ENCODE assay signal across 1 cellular context in the genomic region with DNA sequence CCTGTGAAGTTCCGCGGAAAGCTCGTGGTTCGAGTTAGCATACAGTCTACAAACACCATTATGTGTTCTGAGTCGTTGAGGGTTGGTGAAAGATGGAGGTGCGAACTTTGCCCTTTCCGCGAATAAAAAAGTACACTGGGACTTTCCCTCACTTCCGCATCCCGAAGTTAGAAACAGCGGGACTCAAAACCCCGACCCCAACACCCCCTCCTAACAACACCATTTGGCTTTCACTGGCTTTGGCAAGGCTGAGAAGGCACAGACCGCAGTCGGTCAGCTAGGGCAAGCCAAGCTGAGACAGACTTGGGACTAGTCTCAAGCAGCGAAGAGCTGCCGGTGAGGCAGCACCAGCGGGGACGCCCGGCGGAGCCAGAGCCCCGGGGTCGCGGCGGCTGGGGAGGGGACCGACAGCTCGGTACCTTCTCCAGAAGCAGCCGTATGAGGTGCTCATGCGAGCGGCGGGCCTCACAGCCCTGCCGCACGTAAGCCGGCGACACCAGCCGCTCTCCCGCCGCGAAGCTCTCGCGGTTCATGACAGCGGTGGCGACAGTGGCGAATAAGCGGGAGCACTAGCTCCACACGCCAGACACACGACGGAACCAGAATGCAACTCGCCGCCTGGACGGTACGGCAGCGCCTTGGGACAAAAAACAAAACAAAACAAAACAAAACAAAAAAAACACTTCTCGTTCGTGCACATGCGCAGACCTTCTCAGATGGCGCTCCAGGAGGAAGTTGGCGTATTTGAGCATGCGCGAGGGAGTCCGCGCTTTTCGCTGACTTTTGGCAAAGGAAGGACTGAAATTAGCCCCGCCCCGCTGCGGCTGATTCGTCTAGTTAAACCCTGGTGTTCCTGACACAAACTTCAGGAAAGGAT.
TF ChIP-seq lines count a peak whose summit lies in the region.

A gene (minus strand): TSS at position 613 of the 877 bp plus-strand sequence. CDS start 80 bp downstream, at position 533.

TF ChIP-seq in HEK293, 187 proteins besides CTCF, POLR2A, EP300 and RAD21 (continued from another document and continues in another):
- TF ChIP-seq, protein P1, sequence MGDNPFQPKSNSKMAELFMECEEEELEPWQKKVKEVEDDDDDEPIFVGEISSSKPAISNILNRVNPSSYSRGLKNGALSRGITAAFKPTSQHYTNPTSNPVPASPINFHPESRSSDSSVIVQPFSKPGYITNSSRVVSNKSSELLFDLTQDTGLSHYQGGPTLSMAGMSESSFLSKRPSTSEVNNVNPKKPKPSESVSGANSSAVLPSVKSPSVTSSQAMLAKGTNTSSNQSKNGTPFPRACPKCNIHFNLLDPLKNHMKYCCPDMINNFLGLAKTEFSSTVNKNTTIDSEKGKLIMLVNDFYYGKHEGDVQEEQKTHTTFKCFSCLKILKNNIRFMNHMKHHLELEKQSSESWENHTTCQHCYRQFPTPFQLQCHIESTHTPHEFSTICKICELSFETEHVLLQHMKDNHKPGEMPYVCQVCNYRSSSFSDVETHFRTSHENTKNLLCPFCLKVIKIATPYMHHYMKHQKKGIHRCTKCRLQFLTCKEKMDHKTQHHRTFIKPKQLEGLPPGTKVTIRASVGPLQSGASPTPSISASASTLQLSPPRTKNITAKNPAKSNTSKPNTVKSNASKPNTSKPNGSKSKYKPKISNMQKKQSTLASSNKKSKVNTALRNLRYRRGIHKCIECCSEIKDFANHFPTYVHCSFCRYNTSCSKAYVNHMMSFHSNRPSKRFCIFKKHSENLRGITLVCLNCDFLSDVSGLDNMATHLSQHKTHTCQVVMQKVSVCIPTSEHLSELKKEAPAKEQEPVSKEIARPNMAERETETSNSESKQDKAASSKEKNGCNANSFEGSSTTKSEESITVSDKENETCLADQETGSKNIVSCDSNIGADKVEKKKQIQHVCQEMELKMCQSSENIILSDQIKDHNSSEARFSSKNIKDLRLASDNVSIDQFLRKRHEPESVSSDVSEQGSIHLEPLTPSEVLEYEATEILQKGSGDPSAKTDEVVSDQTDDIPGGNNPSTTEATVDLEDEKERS (tag by site-specific recombination; IDR thresholded peaks at IDR 0.05), result no peak
- TF ChIP-seq ZNF155 (tag by site-specific recombination; IDR thresholded peaks at IDR 0.05) (no peak), YY1 (tag by site-specific recombination; IDR thresholded peaks at IDR 0.05) (no peak), ZNF660 (tag by site-specific recombination; IDR thresholded peaks at IDR 0.05) (peak; percentile 19; the same call in 1 of the 2 replicates), KLF8 (tag by site-specific recombination; IDR thresholded peaks at IDR 0.05) (0 out of 2 replicates have a peak, but pooled peaks have one; percentile 16), ZNF350 (tag by site-specific recombination; IDR thresholded peaks at IDR 0.05) (no peak), ZNF510 (tag by site-specific recombination; IDR thresholded peaks at IDR 0.05; ENCODE audit: insufficient replicate concordance) (no peak), ZNF596 (tag by site-specific recombination; IDR thresholded peaks at IDR 0.05) (no peak), ZNF555 (tag by site-specific recombination; conservative IDR thresholded peaks at IDR 0.05) (no peak), KLF1 (tag by site-specific recombination; IDR thresholded peaks at IDR 0.05) (no peak), ZNF501 (tag by site-specific recombination; IDR thresholded peaks at IDR 0.05) (peak; percentile 91), SCRT1 (tag by site-specific recombination; IDR thresholded peaks at IDR 0.05; ENCODE audit: borderline replicate concordance) (no peak), WT1 (tag by site-specific recombination; IDR thresholded peaks at IDR 0.05) (no peak), ZSCAN16 (tag by site-specific recombination; IDR thresholded peaks at IDR 0.05) (no peak), ZBTB48 (tag by site-specific recombination; IDR thresholded peaks at IDR 0.05) (no peak), ZNF324 (tag by site-specific recombination; IDR thresholded peaks at IDR 0.05) (0 out of 2 replicates have a peak, but pooled peaks have one; percentile 54), SCRT2 (tag by site-specific recombination; IDR thresholded peaks at IDR 0.05) (no peak), ZNF654 (tag by site-specific recombination; IDR thresholded peaks at IDR 0.05; ENCODE audit: low read depth) (no peak), ZEB2 (tag by site-specific recombination; IDR thresholded peaks at IDR 0.05) (0 out of 2 replicates have a peak, but pooled peaks have one; percentile 33), ZNF10 (tag by site-specific recombination; IDR thresholded peaks at IDR 0.05) (no peak), ZNF133 (tag by site-specific recombination; IDR thresholded peaks at IDR 0.05) (no peak), ZNF19 (tag by site-specific recombination; IDR thresholded peaks at IDR 0.05; ENCODE audit: low read depth) (no peak), ZSCAN30 (tag by site-specific recombination; IDR thresholded peaks at IDR 0.05) (no peak), ZNF677 (tag by site-specific recombination; IDR thresholded peaks at IDR 0.05) (no peak), SALL2 (tag by site-specific recombination; IDR thresholded peaks at IDR 0.05; ENCODE audit: borderline replicate concordance) (no peak), ZNF658 (tag by site-specific recombination; IDR thresholded peaks at IDR 0.05) (no peak), ZSCAN23 (tag by site-specific recombination; IDR thresholded peaks at IDR 0.05) (no peak), ZNF623 (tag by site-specific recombination; IDR thresholded peaks at IDR 0.05) (no peak), OSR2 (tag by site-specific recombination; IDR thresholded peaks at IDR 0.05) (peak; percentile 56; the same call in 1 of the 2 replicates), ZNF274 (IDR thresholded peaks at IDR 0.05; ENCODE audit: low read length) (no peak), ZNF274 (tag by site-specific recombination; IDR thresholded peaks at IDR 0.05; ENCODE audit: borderline replicate concordance) (no peak), ZNF202 (tag by site-specific recombination; IDR thresholded peaks at IDR 0.05; ENCODE audit: borderline replicate concordance) (no peak), MZF1 (tag by site-specific recombination; IDR thresholded peaks at IDR 0.05; ENCODE audit: borderline replicate concordance) (no peak), ZNF549 (tag by site-specific recombination; IDR thresholded peaks at IDR 0.05) (no peak), ZFP3 (tag by site-specific recombination; IDR thresholded peaks at IDR 0.05; ENCODE audit: low read depth) (no peak), PRDM1 (tag by site-specific recombination; IDR thresholded peaks at IDR 0.05) (no peak), EGR2 (tag by site-specific recombination; IDR thresholded peaks at IDR 0.05; ENCODE audit: low read depth) (no peak), ZNF366 (tag by site-specific recombination; conservative IDR thresholded peaks at IDR 0.05) (no peak), ZNF394 (tag by site-specific recombination; IDR thresholded peaks at IDR 0.05; ENCODE audit: borderline replicate concordance) (no peak; the same call in 1 of the 2 replicates), ZNF664 (tag by site-specific recombination; IDR thresholded peaks at IDR 0.05) (no peak), RBAK (tag by site-specific recombination; IDR thresholded peaks at IDR 0.05) (no peak), ZNF571 (tag by site-specific recombination; IDR thresholded peaks at IDR 0.05) (no peak)
- TF ChIP-seq, protein P2, sequence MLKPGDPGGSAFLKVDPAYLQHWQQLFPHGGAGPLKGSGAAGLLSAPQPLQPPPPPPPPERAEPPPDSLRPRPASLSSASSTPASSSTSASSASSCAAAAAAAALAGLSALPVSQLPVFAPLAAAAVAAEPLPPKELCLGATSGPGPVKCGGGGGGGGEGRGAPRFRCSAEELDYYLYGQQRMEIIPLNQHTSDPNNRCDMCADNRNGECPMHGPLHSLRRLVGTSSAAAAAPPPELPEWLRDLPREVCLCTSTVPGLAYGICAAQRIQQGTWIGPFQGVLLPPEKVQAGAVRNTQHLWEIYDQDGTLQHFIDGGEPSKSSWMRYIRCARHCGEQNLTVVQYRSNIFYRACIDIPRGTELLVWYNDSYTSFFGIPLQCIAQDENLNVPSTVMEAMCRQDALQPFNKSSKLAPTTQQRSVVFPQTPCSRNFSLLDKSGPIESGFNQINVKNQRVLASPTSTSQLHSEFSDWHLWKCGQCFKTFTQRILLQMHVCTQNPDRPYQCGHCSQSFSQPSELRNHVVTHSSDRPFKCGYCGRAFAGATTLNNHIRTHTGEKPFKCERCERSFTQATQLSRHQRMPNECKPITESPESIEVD (tag by site-specific recombination; IDR thresholded peaks at IDR 0.05), result no peak
- TF ChIP-seq, protein P3, sequence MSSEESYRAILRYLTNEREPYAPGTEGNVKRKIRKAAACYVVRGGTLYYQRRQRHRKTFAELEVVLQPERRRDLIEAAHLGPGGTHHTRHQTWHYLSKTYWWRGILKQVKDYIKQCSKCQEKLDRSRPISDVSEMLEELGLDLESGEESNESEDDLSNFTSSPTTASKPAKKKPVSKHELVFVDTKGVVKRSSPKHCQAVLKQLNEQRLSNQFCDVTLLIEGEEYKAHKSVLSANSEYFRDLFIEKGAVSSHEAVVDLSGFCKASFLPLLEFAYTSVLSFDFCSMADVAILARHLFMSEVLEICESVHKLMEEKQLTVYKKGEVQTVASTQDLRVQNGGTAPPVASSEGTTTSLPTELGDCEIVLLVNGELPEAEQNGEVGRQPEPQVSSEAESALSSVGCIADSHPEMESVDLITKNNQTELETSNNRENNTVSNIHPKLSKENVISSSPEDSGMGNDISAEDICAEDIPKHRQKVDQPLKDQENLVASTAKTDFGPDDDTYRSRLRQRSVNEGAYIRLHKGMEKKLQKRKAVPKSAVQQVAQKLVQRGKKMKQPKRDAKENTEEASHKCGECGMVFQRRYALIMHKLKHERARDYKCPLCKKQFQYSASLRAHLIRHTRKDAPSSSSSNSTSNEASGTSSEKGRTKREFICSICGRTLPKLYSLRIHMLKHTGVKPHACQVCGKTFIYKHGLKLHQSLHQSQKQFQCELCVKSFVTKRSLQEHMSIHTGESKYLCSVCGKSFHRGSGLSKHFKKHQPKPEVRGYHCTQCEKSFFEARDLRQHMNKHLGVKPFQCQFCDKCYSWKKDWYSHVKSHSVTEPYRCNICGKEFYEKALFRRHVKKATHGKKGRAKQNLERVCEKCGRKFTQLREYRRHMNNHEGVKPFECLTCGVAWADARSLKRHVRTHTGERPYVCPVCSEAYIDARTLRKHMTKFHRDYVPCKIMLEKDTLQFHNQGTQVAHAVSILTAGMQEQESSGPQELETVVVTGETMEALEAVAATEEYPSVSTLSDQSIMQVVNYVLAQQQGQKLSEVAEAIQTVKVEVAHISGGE (tag by site-specific recombination; conservative IDR thresholded peaks at IDR 0.05; ENCODE audit: low read depth), result peak; percentile 64
- TF ChIP-seq, protein P4, sequence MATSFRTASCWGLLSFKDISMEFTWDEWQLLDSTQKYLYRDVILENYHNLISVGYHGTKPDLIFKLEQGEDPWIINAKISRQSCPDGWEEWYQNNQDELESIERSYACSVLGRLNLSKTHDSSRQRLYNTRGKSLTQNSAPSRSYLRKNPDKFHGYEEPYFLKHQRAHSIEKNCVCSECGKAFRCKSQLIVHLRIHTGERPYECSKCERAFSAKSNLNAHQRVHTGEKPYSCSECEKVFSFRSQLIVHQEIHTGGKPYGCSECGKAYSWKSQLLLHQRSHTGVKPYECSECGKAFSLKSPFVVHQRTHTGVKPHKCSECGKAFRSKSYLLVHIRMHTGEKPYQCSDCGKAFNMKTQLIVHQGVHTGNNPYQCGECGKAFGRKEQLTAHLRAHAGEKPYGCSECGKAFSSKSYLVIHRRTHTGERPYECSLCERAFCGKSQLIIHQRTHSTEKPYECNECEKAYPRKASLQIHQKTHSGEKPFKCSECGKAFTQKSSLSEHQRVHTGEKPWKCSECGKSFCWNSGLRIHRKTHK (tag by site-specific recombination; IDR thresholded peaks at IDR 0.05), result no peak
- TF ChIP-seq, protein P5, sequence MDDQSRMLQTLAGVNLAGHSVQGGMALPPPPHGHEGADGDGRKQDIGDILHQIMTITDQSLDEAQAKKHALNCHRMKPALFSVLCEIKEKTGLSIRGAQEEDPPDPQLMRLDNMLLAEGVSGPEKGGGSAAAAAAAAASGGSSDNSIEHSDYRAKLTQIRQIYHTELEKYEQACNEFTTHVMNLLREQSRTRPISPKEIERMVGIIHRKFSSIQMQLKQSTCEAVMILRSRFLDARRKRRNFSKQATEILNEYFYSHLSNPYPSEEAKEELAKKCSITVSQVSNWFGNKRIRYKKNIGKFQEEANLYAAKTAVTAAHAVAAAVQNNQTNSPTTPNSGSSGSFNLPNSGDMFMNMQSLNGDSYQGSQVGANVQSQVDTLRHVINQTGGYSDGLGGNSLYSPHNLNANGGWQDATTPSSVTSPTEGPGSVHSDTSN (CRISPR knock-in tag; IDR thresholded peaks at IDR 0.05), result no peak
- TF ChIP-seq, protein P6, sequence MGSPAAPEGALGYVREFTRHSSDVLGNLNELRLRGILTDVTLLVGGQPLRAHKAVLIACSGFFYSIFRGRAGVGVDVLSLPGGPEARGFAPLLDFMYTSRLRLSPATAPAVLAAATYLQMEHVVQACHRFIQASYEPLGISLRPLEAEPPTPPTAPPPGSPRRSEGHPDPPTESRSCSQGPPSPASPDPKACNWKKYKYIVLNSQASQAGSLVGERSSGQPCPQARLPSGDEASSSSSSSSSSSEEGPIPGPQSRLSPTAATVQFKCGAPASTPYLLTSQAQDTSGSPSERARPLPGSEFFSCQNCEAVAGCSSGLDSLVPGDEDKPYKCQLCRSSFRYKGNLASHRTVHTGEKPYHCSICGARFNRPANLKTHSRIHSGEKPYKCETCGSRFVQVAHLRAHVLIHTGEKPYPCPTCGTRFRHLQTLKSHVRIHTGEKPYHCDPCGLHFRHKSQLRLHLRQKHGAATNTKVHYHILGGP (tag by site-specific recombination; IDR thresholded peaks at IDR 0.05), result no peak
- TF ChIP-seq, protein P7, sequence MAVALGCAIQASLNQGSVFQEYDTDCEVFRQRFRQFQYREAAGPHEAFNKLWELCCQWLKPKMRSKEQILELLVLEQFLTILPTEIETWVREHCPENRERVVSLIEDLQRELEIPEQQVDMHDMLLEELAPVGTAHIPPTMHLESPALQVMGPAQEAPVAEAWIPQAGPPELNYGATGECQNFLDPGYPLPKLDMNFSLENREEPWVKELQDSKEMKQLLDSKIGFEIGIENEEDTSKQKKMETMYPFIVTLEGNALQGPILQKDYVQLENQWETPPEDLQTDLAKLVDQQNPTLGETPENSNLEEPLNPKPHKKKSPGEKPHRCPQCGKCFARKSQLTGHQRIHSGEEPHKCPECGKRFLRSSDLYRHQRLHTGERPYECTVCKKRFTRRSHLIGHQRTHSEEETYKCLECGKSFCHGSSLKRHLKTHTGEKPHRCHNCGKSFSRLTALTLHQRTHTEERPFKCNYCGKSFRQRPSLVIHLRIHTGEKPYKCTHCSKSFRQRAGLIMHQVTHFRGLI (tag by site-specific recombination; IDR thresholded peaks at IDR 0.05), result no peak
- TF ChIP-seq, protein P8, sequence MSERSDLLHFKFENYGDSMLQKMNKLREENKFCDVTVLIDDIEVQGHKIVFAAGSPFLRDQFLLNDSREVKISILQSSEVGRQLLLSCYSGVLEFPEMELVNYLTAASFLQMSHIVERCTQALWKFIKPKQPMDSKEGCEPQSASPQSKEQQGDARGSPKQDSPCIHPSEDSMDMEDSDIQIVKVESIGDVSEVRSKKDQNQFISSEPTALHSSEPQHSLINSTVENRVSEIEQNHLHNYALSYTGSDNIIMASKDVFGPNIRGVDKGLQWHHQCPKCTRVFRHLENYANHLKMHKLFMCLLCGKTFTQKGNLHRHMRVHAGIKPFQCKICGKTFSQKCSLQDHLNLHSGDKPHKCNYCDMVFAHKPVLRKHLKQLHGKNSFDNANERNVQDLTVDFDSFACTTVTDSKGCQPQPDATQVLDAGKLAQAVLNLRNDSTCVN (tag by site-specific recombination; optimal IDR thresholded peaks at IDR 0.05), result peak; percentile 52
